In the genomic region with DNA sequence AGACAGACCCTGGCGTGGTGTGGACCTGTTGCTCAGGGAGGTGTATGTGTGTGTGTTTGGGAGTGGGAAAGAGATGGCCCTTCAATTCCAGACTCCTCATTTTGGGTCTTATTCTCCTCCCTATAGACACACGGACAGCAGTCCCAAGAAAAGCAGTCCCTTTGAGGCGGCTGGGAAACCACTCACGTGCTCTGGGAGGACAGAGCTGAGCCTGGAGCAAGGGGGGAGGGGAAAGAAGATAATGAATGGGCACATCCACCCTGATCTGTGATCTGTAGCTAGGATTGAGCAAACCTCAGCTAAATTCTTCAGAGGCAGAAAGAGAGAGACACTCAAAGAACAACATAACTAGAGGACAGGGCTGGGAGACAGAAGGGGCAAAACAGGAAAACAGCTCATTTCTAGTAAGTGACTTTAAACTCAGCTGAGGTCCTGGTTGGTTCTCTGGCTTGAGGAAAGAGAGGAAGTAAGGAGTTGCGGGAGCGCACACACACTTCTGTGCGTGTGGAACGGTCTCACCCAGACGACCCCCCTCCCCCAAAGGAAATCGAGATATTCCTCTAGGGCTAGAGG, we compare ENCODE assay signal across 8 cellular contexts. TPM values are rescaled to one million over a fixed set of nuclear protein-coding genes. Genes with fewer than 3 reads are reported as not detected.
DNase-seq lines count a peak whose midpoint lies in the region; ATAC-seq and TF ChIP-seq lines count a peak whose summit lies in the region.

No MANE protein-coding gene starts in this region.

- no peaks in the 10 kb centered on the region for H3K9me3 ChIP-seq in mucosa of descending colon

- TF ChIP-seq CTCF in choroid plexus epithelial cell (conservative IDR thresholded peaks at IDR 0.05; ENCODE audit: low read depth, low read length), result no peak
- no peak for TF ChIP-seq CTCF in mucosa of descending colon (IDR thresholded peaks at IDR 0.05)
- no peak for TF ChIP-seq CTCF in GM13976 (IDR thresholded peaks at IDR 0.05; ENCODE audit: borderline replicate concordance, control extremely low read depth, extremely low read depth, insufficient read depth, missing control alignments)

- in situ Hi-C loops in GM13976 (cut with MboI; ENCODE audit: low sequenced_read_pairs, unreplicated experiment), result no loop called here

- ATAC-seq in mucosa of descending colon, result no peak
- no peak for ATAC-seq in HG02973 (IDR thresholded peaks at IDR 0.05; ENCODE audit: unreplicated experiment)

- H3K4me3 ChIP-seq in choroid plexus epithelial cell (ENCODE audit: low read depth, low read length) (peak overlapping the region; percentile 99), mucosa of descending colon (peak overlapping the region; percentile 83)

- peaks cover 13% of the 10 kb centered on the region for H3K4me1 ChIP-seq in mucosa of descending colon (ENCODE audit: low read depth)

- DNase-seq in ELF-1 (ENCODE audit: low read depth, low spot score) (peak; percentile 81), NCI-H69 (lab: John Stamatoyannopoulos, UW) (peak; percentile 54), choroid plexus epithelial cell (ENCODE audit: low read depth) (peak; percentile 46), mucosa of descending colon (no peak), DMS153 (lab: John Stamatoyannopoulos, UW) (no peak), GM13976 (ENCODE audit: low spot score) (no peak), GM19238 (ENCODE audit: insufficient read length, low spot score) (no peak)

- intact Hi-C loops in mucosa of descending colon (cut with DNase I, micrococcal nuclease), result no loop called here

- no peaks in the 10 kb centered on the region for H3K36me3 ChIP-seq in mucosa of descending colon (ENCODE audit: low read depth)

RNA-seq across cellular contexts. Expression of a gene that starts 0.8 kb away (rescaled TPM):
- total RNA-seq in mucosa of descending colon, result 100 to 1,000 TPM; 133 to 161 (median 160) TPM

RNA-seq across cellular contexts. Expression of a gene that starts 26.9 kb away (rescaled TPM):
- under 1 TPM in 2 of 3 donors, not detected in 1; 0.06 to 0.10 TPM for total RNA-seq in mucosa of descending colon

RNA-seq across cellular contexts. Expression of a gene that starts 31.2 kb away (rescaled TPM):
- total RNA-seq in mucosa of descending colon, result not detected

RNA-seq across cellular contexts. Expression of a gene that starts 31.4 kb away (rescaled TPM):
- total RNA-seq in mucosa of descending colon, result under 1 TPM in 1 of 3 donors, not detected in 2; 0.28 TPM

RNA-seq across cellular contexts. Expression of a gene that starts 32.8 kb away (rescaled TPM):
- total RNA-seq in mucosa of descending colon, result 10 to 100 TPM; 21.6 to 47.8 (median 31.4) TPM

Comparison
In these comparisons a context has a peak if more than half of its experiments do, and no peak if none do; other contexts are left out.
1. DNase-seq: peak in ELF-1 (single experiment), NCI-H69 (single experiment) and choroid plexus epithelial cell (single experiment); none in mucosa of descending colon (0 of 3), DMS153 (single experiment), GM13976 (single experiment) and GM19238 (single experiment).